8 cellular contexts compared by ENCODE assay signal in the genomic region with DNA sequence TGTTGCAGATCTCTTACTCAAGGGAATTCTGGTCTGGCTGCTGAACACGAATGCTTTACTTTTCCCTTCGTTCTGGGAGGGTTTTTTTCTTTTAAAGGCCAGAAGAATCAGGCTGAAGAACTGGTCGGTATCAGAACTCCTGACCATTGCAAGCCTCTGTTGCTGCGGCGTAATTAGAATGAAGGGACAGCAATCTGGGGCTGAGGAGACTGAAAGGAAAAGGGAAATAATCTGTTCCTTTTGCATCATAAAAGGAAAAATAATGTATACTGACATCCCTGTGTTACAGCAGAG. TPM values are rescaled to one million over a fixed set of nuclear protein-coding genes. Genes with fewer than 3 reads are reported as not detected.
DNase-seq lines count a peak whose midpoint lies in the region; ATAC-seq and TF ChIP-seq lines count a peak whose summit lies in the region.

No MANE protein-coding gene starts in this region.

- TF ChIP-seq POLR2A in prostate gland (IDR thresholded peaks at IDR 0.05): no peak

- no peaks in the 10 kb centered on the region for H3K4me1 ChIP-seq in prostate gland (replicated peaks)

- ATAC-seq in HG02981 (IDR thresholded peaks at IDR 0.05; ENCODE audit: unreplicated experiment) (no peak), GM18867 (IDR thresholded peaks at IDR 0.05; ENCODE audit: unreplicated experiment) (no peak), HG02759 (IDR thresholded peaks at IDR 0.05; ENCODE audit: unreplicated experiment) (no peak)

- peaks cover 21% of the 10 kb centered on the region for H3K36me3 ChIP-seq in SK-N-MC (ENCODE audit: insufficient read depth, low read length)
- no peaks in the 10 kb centered on the region for H3K36me3 ChIP-seq in prostate gland

- no peak for DNase-seq in SK-N-MC (ENCODE audit: low read depth, low spot score)
- DNase-seq in fibroblast of the aortic adventitia (ENCODE audit: low read depth): peak; percentile 56
- DNase-seq in prostate gland (ENCODE audit: low spot score): no peak
- DNase-seq in DMS 273 treated with DMSO at 0.1 percent for 48 hours (lab: John Stamatoyannopoulos, UW): no peak

- H3K9me3 ChIP-seq in SK-N-MC (ENCODE audit: low read depth, low read length) (no peaks in the 10 kb centered on the region), prostate gland (no peaks in the 10 kb centered on the region)

- intact Hi-C loops in prostate gland (cut with DNase I): loop anchor here (2.0 to 5.0 kb wide), 2 partner anchors 44 to 956 kb away; partner anchors contain the start of gene ARHGEF12

- peak overlapping the region; percentile 100 for H3K4me3 ChIP-seq in GM12875 (ENCODE audit: low read depth, low read length)
- peak overlapping the region; percentile 95 for H3K4me3 ChIP-seq in SK-N-MC
- H3K4me3 ChIP-seq in fibroblast of the aortic adventitia (ENCODE audit: low read depth, low read length): peak overlapping the region; percentile 91
- peak overlapping the region; percentile 73 to 89 for H3K4me3 ChIP-seq in prostate gland

- H3K27me3 ChIP-seq in prostate gland (replicated peaks; ENCODE audit: insufficient read depth): no peaks in the 10 kb centered on the region

- H3K9ac ChIP-seq in SK-N-MC (ENCODE audit: insufficient read length): peak overlapping the region; percentile 86

- 3% methylated on average over 5 of the region's 5 CpGs for WGBS in prostate gland

- H3K27ac ChIP-seq in SK-N-MC (no peak overlapping the region), prostate gland (peak overlapping the region; percentile 93 to 99)

- TF ChIP-seq CTCF in GM12875 (IDR thresholded peaks at IDR 0.05; ENCODE audit: borderline replicate concordance, insufficient read depth, low read depth, low read length) (no peak), fibroblast of the aortic adventitia (IDR thresholded peaks at IDR 0.05; ENCODE audit: insufficient read depth, low read length) (no peak), prostate gland (IDR thresholded peaks at IDR 0.05) (no peak)

RNA-seq across cellular contexts. Expression of gene SC5D, which starts 0.7 kb away (rescaled TPM):
- total RNA-seq in fibroblast of the aortic adventitia (ENCODE audit: low replicate concordance) (18.3 and 43.8 TPM in 2 replicates), prostate gland (10 to 100 TPM; 61.6 to 86.6 TPM)
